Comparison of ENCODE assay signal across 13 cellular contexts in genomic region chr3:146308222-146308621, GRCh38. TPM values are rescaled to one million over a fixed set of nuclear protein-coding genes. Genes with fewer than 3 reads are reported as not detected.
A peak's percentile ranks its signal among the peaks of the same experiment; 100 is the strongest.
DNase-seq lines count a peak whose midpoint lies in the region; ATAC-seq, FAIRE-seq and TF ChIP-seq lines count a peak whose summit lies in the region.
"Had no signal": no experiment of that assay in that cellular context is flagged by ENCODE, and none has a peak within 500 bp of the region (broad histone marks: within the 10 kb centered on the region; RNA-seq: fewer than 3 reads in every experiment).

No MANE protein-coding gene starts in this region.

- H3K4me3 Mint-ChIP-seq in activated naive CD8-positive, alpha-beta T cell treated with anti-CD3 and anti-CD28 coated beads, Interleukin-2, amount 50 U/mL, for 24 hours: no peak overlapping the region
- H3K4me3 Mint-ChIP-seq: activated naive CD8-positive, alpha-beta T cell treated with anti-CD3 and anti-CD28 coated beads for 36 hours; CD8-positive, alpha-beta memory T cell had no signal

- H3K27me3 ChIP-seq in SK-N-SH (ENCODE audit: insufficient read depth) (no peaks in the 10 kb centered on the region), pancreas (no peaks in the 10 kb centered on the region)

- H3K36me3 ChIP-seq in SK-N-SH (replicated peaks in 1 of 2; ENCODE audit: control insufficient read depth in 1 of 2, insufficient read depth in 2 of 2, low read length in 1 of 2): no peaks in the 10 kb centered on the region
- no peaks in the 10 kb centered on the region for H3K36me3 ChIP-seq in pancreas

- ATAC-seq in pancreas (peak in 3 of 4 donors; percentile 55 to 75 (median 55)), HG03095 (IDR thresholded peaks at IDR 0.05; ENCODE audit: unreplicated experiment) (no peak)
- ATAC-seq in activated naive CD8-positive, alpha-beta T cell treated with anti-CD3 and anti-CD28 coated beads, Interleukin-2, amount 50 U/mL, for 24 hours: no peak

- no peaks in the 10 kb centered on the region for H4K20me1 ChIP-seq in SK-N-SH (ENCODE audit: insufficient read depth)

- peak overlapping the region; percentile 62; the same call in 1 of the 2 replicates for H3K4me2 ChIP-seq in SK-N-SH

- H3K4me3 ChIP-seq in AG10803 (ENCODE audit: low read length) (no peak overlapping the region), SK-N-SH (ENCODE audit: low read depth in 2 of 2, low read length in 1 of 2) (peak overlapping the region in 1 of 2 experiments; percentile 8; a peak in 1 of 4 replicates), fibroblast of pulmonary artery (replicated peaks; ENCODE audit: low read depth, low read length) (peak overlapping the region; percentile 1), pancreas (no peak overlapping the region)

- intact Hi-C loops in pancreas (cut with DNase I): no loop called here

- CTCF ChIA-PET in SK-N-SH (lab: Yijun Ruan, JAX): no interaction called here

- FAIRE-seq in pancreas (lab: Jason Lieb, UNC) (no peak), urothelium cell line (lab: Jason Lieb, UNC) (no peak)
- FAIRE-seq: frontal cortex had no signal

- no peak for TF ChIP-seq EP300 in SK-N-SH (IDR thresholded peaks at IDR 0.05; ENCODE audit: borderline replicate concordance in 1 of 2, low read depth in 1 of 2, low read length in 1 of 2)

- H3K9me2 ChIP-seq in SK-N-SH: no peaks in the 10 kb centered on the region

- no peaks in the 10 kb centered on the region for H3K4me1 Mint-ChIP-seq in activated naive CD8-positive, alpha-beta T cell treated with anti-CD3 and anti-CD28 coated beads, Interleukin-2, amount 50 U/mL, for 24 hours
- H3K4me1 Mint-ChIP-seq: activated naive CD8-positive, alpha-beta T cell treated with anti-CD3 and anti-CD28 coated beads for 36 hours; CD8-positive, alpha-beta memory T cell had no signal

- H3K4me1 ChIP-seq in SK-N-SH (ENCODE audit: control insufficient read depth in 1 of 2, insufficient read depth in 2 of 2, low read depth in 1 of 2, low read length in 1 of 2) (peaks cover 0 to 9% of the 10 kb centered on the region in 2 experiments; a peak in 1 of 4 replicates), pancreas (peaks cover 0 to 8% (median 0%) of the 10 kb centered on the region in 3 donors)

- POLR2A ChIA-PET in SK-N-SH (lab: Yijun Ruan, JAX): no interaction called here

- TF ChIP-seq CTCF in AG10803 (conservative IDR thresholded peaks at IDR 0.05; ENCODE audit: low read length): no peak
- TF ChIP-seq CTCF in SK-N-SH (IDR thresholded peaks at IDR 0.05): no peak
- no peak for TF ChIP-seq CTCF in fibroblast of pulmonary artery (IDR thresholded peaks at IDR 0.05; ENCODE audit: low read length, missing control alignments)
- no peak for TF ChIP-seq CTCF in pancreas (IDR thresholded peaks at IDR 0.05)

- H3K27me3 Mint-ChIP-seq in activated naive CD8-positive, alpha-beta T cell treated with anti-CD3 and anti-CD28 coated beads, Interleukin-2, amount 50 U/mL, for 24 hours: no peaks in the 10 kb centered on the region
- H3K27me3 Mint-ChIP-seq: CD8-positive, alpha-beta memory T cell had no signal

- peak overlapping the region in 1 of 2 experiments; percentile 68; a peak in 2 of 4 replicates for H3K27ac ChIP-seq in SK-N-SH (ENCODE audit: low read depth in 2 of 2, low read length in 1 of 2)
- peak overlapping the region in 1 of 4 donors; percentile 31 for H3K27ac ChIP-seq in pancreas

- peaks cover 8% of the 10 kb centered on the region for H3K9me3 Mint-ChIP-seq in activated naive CD8-positive, alpha-beta T cell treated with anti-CD3 and anti-CD28 coated beads, Interleukin-2, amount 50 U/mL, for 24 hours

- H3K9me3 ChIP-seq in SK-N-SH (peaks cover 9% of the 10 kb centered on the region), pancreas (no peaks in the 10 kb centered on the region)

- H3K79me2 ChIP-seq in SK-N-SH (ENCODE audit: insufficient read depth): no peaks in the 10 kb centered on the region

- peak overlapping the region; percentile 9; the same call in 1 of the 2 replicates for H3K9ac ChIP-seq in SK-N-SH

- peaks cover 10% of the 10 kb centered on the region for H3F3A ChIP-seq in SK-N-SH (replicated peaks; ENCODE audit: insufficient read depth)

- no peak for TF ChIP-seq RAD21 in SK-N-SH (IDR thresholded peaks at IDR 0.05; ENCODE audit: low read length)

- H3K36me3 Mint-ChIP-seq in activated naive CD8-positive, alpha-beta T cell treated with anti-CD3 and anti-CD28 coated beads, Interleukin-2, amount 50 U/mL, for 24 hours (ENCODE audit: low read depth): no peaks in the 10 kb centered on the region
- H3K36me3 Mint-ChIP-seq: activated naive CD8-positive, alpha-beta T cell treated with anti-CD3 and anti-CD28 coated beads for 36 hours; CD8-positive, alpha-beta memory T cell had no signal

- H3K27ac Mint-ChIP-seq in activated naive CD8-positive, alpha-beta T cell treated with anti-CD3 and anti-CD28 coated beads, Interleukin-2, amount 50 U/mL, for 24 hours: no peak overlapping the region
- H3K27ac Mint-ChIP-seq: activated naive CD8-positive, alpha-beta T cell treated with anti-CD3 and anti-CD28 coated beads for 36 hours; CD8-positive, alpha-beta memory T cell had no signal

- peak overlapping the region; percentile 61; the same call in 1 of the 2 replicates for H2AFZ ChIP-seq in SK-N-SH (ENCODE audit: low read depth)

- DNase-seq in AG10803 (ENCODE audit: low read depth): peak; percentile 85
- DNase-seq in SK-N-SH: no peak
- peak; percentile 84 for DNase-seq in fibroblast of pulmonary artery (ENCODE audit: low read depth)
- no peak for DNase-seq in pancreas
- no peak for DNase-seq in urothelium cell line (ENCODE audit: low spot score)
- DNase-seq in activated naive CD8-positive, alpha-beta T cell treated with anti-CD3 and anti-CD28 coated beads, Interleukin-2, amount 50 U/mL, for 24 hours: no peak
- DNase-seq in CD1c-positive myeloid dendritic cell (ENCODE audit: extremely low spot score): no peak
- DNase-seq: activated naive CD8-positive, alpha-beta T cell treated with anti-CD3 and anti-CD28 coated beads for 36 hours; CD8-positive, alpha-beta memory T cell; NCI-H2107; stimulated activated naive CD4-positive, alpha-beta T cell had no signal

TF ChIP-seq in SK-N-SH, 30 proteins besides CTCF, POLR2A, EP300 and RAD21:
- no peak for TF ChIP-seq MEF2A (IDR thresholded peaks at IDR 0.05; ENCODE audit: borderline replicate concordance, low read depth)
- no peak for TF ChIP-seq RXRA (IDR thresholded peaks at IDR 0.05; ENCODE audit: borderline replicate concordance, low read depth)
- no peak for TF ChIP-seq PBX3 (IDR thresholded peaks at IDR 0.05)

RNA-seq across cellular contexts. Expression of gene PLSCR4, which starts 57.3 kb away (rescaled TPM):
- polyA plus RNA-seq in SK-N-SH (2012; rRNA removed): 0.05 and 0.11 TPM in 2 replicates
- polyA plus RNA-seq in SK-N-SH (2012; cell fraction: cytosol; rRNA removed): 0.06 and 0.13 TPM in 2 replicates
- 0.15 TPM in 2 replicates for polyA plus RNA-seq in SK-N-SH (2012; cell fraction: nucleus; rRNA removed)
- 10 to 100 TPM; 11.0 to 28.2 (median 15.9) TPM for total RNA-seq in pancreas
- 10 to 100 TPM in 1 of 2 donors, 1 to 10 TPM in 1; 5.6 to 12.6 TPM for polyA plus RNA-seq in pancreas
- total RNA-seq: activated naive CD8-positive, alpha-beta T cell treated with anti-CD3 and anti-CD28 coated beads for 36 hours; CD8-positive, alpha-beta memory T cell had no signal
- polyA plus RNA-seq: CD8-positive, alpha-beta memory T cell had no signal

Comparison
In these comparisons a context has a peak if more than half of its experiments do, and no peak if none do; other contexts are left out.
1. DNase-seq: peak in AG10803 (single experiment) and fibroblast of pulmonary artery (single experiment); none in SK-N-SH (single experiment), pancreas (0 of 6), urothelium cell line (single experiment), activated naive CD8-positive, alpha-beta T cell treated with anti-CD3 and anti-CD28 coated beads, Interleukin-2, amount 50 U/mL, for 24 hours (single experiment) and CD1c-positive myeloid dendritic cell (single experiment).
2. ATAC-seq: peak in pancreas (3 of 4); none in HG03095 (single experiment) and activated naive CD8-positive, alpha-beta T cell treated with anti-CD3 and anti-CD28 coated beads, Interleukin-2, amount 50 U/mL, for 24 hours (single experiment).